Comparison of ENCODE assay signal across 1 cellular context in genomic region chr4:109989044-109989443, GRCh38.
TF ChIP-seq lines count a peak whose summit lies in the region.

No MANE protein-coding gene starts in this region.

TF ChIP-seq in HCT116, 20 proteins besides CTCF, POLR2A, EP300 and RAD21 (continued from another document):
- TF ChIP-seq, protein P1, sequence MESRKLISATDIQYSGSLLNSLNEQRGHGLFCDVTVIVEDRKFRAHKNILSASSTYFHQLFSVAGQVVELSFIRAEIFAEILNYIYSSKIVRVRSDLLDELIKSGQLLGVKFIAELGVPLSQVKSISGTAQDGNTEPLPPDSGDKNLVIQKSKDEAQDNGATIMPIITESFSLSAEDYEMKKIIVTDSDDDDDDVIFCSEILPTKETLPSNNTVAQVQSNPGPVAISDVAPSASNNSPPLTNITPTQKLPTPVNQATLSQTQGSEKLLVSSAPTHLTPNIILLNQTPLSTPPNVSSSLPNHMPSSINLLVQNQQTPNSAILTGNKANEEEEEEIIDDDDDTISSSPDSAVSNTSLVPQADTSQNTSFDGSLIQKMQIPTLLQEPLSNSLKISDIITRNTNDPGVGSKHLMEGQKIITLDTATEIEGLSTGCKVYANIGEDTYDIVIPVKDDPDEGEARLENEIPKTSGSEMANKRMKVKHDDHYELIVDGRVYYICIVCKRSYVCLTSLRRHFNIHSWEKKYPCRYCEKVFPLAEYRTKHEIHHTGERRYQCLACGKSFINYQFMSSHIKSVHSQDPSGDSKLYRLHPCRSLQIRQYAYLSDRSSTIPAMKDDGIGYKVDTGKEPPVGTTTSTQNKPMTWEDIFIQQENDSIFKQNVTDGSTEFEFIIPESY (IDR thresholded peaks at IDR 0.05; ENCODE audit: extremely low read depth, insufficient replicate concordance, low read length), result no peak
- no peak for TF ChIP-seq YY1 (IDR thresholded peaks at IDR 0.05; ENCODE audit: extremely low read depth, insufficient replicate concordance, low read depth, low read length)
- no peak for TF ChIP-seq EZH2phosphoT487 (IDR thresholded peaks at IDR 0.05; ENCODE audit: borderline replicate concordance)
